ENCODE assay signal across 10 cellular contexts in the genomic region with DNA sequence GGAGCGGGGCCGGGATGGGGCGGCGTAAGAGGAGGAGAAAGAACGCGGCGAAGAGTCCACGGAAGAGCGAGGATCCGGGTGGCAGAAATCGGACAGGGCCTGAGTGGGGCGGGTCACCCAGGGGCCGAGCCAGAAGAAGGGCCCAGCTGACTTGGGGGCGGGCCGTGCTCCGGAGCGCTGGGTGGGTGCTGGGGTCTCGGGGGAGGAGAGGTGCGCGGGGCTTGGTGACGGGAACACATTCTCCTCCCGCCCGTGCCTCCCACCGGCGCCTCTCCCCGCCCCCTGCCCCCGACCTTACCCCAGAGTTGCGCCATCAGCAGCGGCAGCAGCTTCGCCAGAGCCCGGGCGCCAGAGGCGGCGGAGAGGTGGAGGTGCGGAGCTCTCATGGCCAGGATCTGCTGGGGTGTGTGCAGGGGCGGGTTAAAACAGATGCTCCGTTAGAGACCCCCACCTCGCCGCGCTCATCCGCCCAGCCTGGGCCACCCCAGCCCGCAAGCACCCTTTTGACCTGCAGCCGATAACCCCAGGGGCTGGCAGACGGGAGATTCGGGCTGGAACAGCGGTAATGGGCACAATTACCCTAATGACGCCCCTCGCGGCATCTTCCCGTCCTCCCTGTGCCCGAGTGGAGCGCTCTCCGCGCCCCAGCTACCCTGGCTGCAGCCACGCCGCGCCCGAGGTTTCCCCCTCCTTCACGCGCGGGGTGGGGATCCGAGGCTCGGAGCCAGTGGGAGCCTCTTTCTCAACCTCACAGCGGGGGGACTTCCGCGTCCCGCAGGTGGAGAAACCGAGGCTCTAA. TPM values are rescaled to one million over a fixed set of nuclear protein-coding genes. Genes with fewer than 3 reads are reported as not detected.
DNase-seq lines count a peak whose midpoint lies in the region; ATAC-seq, FAIRE-seq and TF ChIP-seq lines count a peak whose summit lies in the region.
"Had no signal": no experiment of that assay in that cellular context is flagged by ENCODE, and none has a peak within 500 bp of the region (broad histone marks: within the 10 kb centered on the region; RNA-seq: fewer than 3 reads in every experiment).

No MANE protein-coding gene starts in this region.

- H3K4me1 ChIP-seq in mammary epithelial cell (ENCODE audit: insufficient read depth, low read length) (peaks cover 26% of the 10 kb centered on the region), HepG2 (ENCODE audit: insufficient read depth, low read length) (0 out of 2 replicates have a peak, but pooled peaks cover 4% of the 10 kb centered on the region), upper lobe of right lung (peaks cover 12% of the 10 kb centered on the region)

- 5% methylated on average over 24 of the region's 68 CpGs for WGBS in mammary epithelial cell (ENCODE audit: low coverage, missing lambda C conversion rate)
- WGBS in HepG2 (ENCODE audit: low lambda C conversion rate): 5% methylated on average over 35 of the region's 68 CpGs

- H3K9me3 Mint-ChIP-seq in activated T-cell treated with anti-CD3 and anti-CD28 coated beads, Interleukin-2, amount 50 U/mL, for 72 hours: no peaks in the 10 kb centered on the region

- peaks cover 21% of the 10 kb centered on the region for H3K4me1 Mint-ChIP-seq in activated T-cell treated with anti-CD3 and anti-CD28 coated beads, Interleukin-2, amount 50 U/mL, for 72 hours (ENCODE audit: low read depth)

- no peaks in the 10 kb centered on the region for H3K9me3 ChIP-seq in mammary epithelial cell (replicated peaks; ENCODE audit: insufficient read depth, low read length)
- H3K9me3 ChIP-seq in HepG2 (ENCODE audit: low read length): no peaks in the 10 kb centered on the region
- H3K9me3 ChIP-seq in upper lobe of right lung: no peaks in the 10 kb centered on the region

- dilution Hi-C loops in mammary epithelial cell (cut with HindIII; ENCODE audit: low sequenced_read_pairs): no loop called here

- peak overlapping the region; percentile 83 to 94 for H3K4me3 Mint-ChIP-seq in activated T-cell treated with anti-CD3 and anti-CD28 coated beads, Interleukin-2, amount 50 U/mL, for 72 hours

- no peak for ATAC-seq in activated T-cell treated with anti-CD3 and anti-CD28 coated beads, Interleukin-2, amount 50 U/mL, for 72 hours (replicated peaks in 1 of 2)
- peak; percentile 66 for ATAC-seq in HepG2
- peak; percentile 34 for ATAC-seq in upper lobe of right lung
- ATAC-seq in GM18505 (IDR thresholded peaks at IDR 0.05; ENCODE audit: unreplicated experiment): no peak

- no peak for DNase-seq in activated T-cell treated with anti-CD3 and anti-CD28 coated beads, Interleukin-2, amount 50 U/mL, for 72 hours
- DNase-seq in activated T-cell treated with anti-CD3 and anti-CD28 coated beads, Interleukin-2, amount 50 U/mL, for 1 hour: no peak
- DNase-seq in mammary epithelial cell: peak; percentile 70
- DNase-seq in HepG2 (ENCODE audit: low spot score): no peak
- DNase-seq in upper lobe of right lung: no peak
- no peak for DNase-seq in NCI-H510A treated with DMSO at 0.1 percent for 48 hours (lab: John Stamatoyannopoulos, UW)
- no peak for DNase-seq in germinal center (ENCODE audit: low spot score)
- DNase-seq: NCI-H82 had no signal

- no peak for FAIRE-seq in HepG2 (lab: Jason Lieb, UNC)

- intact Hi-C loops in mammary epithelial cell (cut with micrococcal nuclease) (loop anchor here (5.0 kb wide), 1 partner anchor 217 kb away; no protein-coding TSS in a partner anchor), HepG2 (cut with micrococcal nuclease; ENCODE audit: unreplicated experiment) (loop anchor here (10.0 kb wide), 1 partner anchor 84 kb away; no protein-coding TSS in a partner anchor), upper lobe of right lung (cut with DNase I) (no loop called here)

- in situ Hi-C loops in mammary epithelial cell (cut with MboI; ENCODE audit: low sequenced_read_pairs in 2 of 2) (loop anchor here in 1 of 2 donors (5.0 kb wide), 2 partner anchors 78 to 87 kb away; no protein-coding TSS in a partner anchor), HepG2 (cut with HindIII; ENCODE audit: extremely low pct_ligation_motif_present, low pct_unique_long_range_greater_than_20kb) (loop anchor here (5.0 kb wide), 2 partner anchors 73 to 87 kb away; no protein-coding TSS in a partner anchor)

- H3K79me2 ChIP-seq in mammary epithelial cell (ENCODE audit: insufficient read depth, low read length) (no peaks in the 10 kb centered on the region), HepG2 (ENCODE audit: insufficient read depth, low read length) (no peaks in the 10 kb centered on the region)

- no peaks in the 10 kb centered on the region for H3K27me3 ChIP-seq in mammary epithelial cell (ENCODE audit: insufficient read depth, low read length)
- peaks cover 5 to 41% of the 10 kb centered on the region in 2 experiments; a peak in 4 of 5 replicates for H3K27me3 ChIP-seq in HepG2 (ENCODE audit: control insufficient read depth in 1 of 2, insufficient read depth in 2 of 2, low read length in 2 of 2)
- H3K27me3 ChIP-seq in upper lobe of right lung: peaks cover 60% of the 10 kb centered on the region

- TF ChIP-seq CTCF in mammary epithelial cell (conservative IDR thresholded peaks at IDR 0.05 in 1 of 2, IDR thresholded peaks at IDR 0.05 in 1 of 2; ENCODE audit: extremely low read depth in 1 of 2, insufficient read depth in 1 of 2, low read depth in 1 of 2, low read length in 2 of 2): no peak
- no peak for TF ChIP-seq CTCF in HepG2 (CRISPR knock-in tag; IDR thresholded peaks at IDR 0.05)
- no peak for TF ChIP-seq CTCF in upper lobe of right lung (IDR thresholded peaks at IDR 0.05)

- H3K4me2 ChIP-seq in mammary epithelial cell (ENCODE audit: insufficient read depth, low read depth, low read length): peak overlapping the region; percentile 94
- peak overlapping the region; percentile 39; the same call in 1 of the 2 replicates for H3K4me2 ChIP-seq in HepG2 (ENCODE audit: low read depth, low read length)

- peak overlapping the region; percentile 78 for H3K27ac ChIP-seq in mammary epithelial cell (ENCODE audit: insufficient read depth, low read depth, low read length)
- no peak overlapping the region for H3K27ac ChIP-seq in HepG2 (ENCODE audit: extremely low read length, insufficient read depth, low read length)
- H3K27ac ChIP-seq in upper lobe of right lung: no peak overlapping the region

- BruUV-seq in mammary epithelial cell (replicated peaks; lab: Mats Ljungman, UMichigan): no TSS peak
- no TSS peak for BruUV-seq in HepG2 (replicated peaks; lab: Mats Ljungman, UMichigan)

- H3K27ac Mint-ChIP-seq in activated T-cell treated with anti-CD3 and anti-CD28 coated beads, Interleukin-2, amount 50 U/mL, for 72 hours: no peak overlapping the region

- H3K36me3 ChIP-seq in mammary epithelial cell (ENCODE audit: insufficient read depth, low read length) (peaks cover 4% of the 10 kb centered on the region), HepG2 (replicated peaks in 1 of 2; ENCODE audit: control insufficient read depth in 1 of 2, insufficient read depth in 2 of 2, low read length in 2 of 2) (no peaks in the 10 kb centered on the region), upper lobe of right lung (no peaks in the 10 kb centered on the region)

- H3K9ac ChIP-seq in mammary epithelial cell (ENCODE audit: insufficient read depth, low read length) (peak overlapping the region; percentile 66), HepG2 (ENCODE audit: insufficient read depth, low read depth, low read length) (no peak overlapping the region)

- TF ChIP-seq POLR2A in HepG2 (IDR thresholded peaks at IDR 0.05; ENCODE audit: insufficient read depth in 1 of 2, low read depth in 2 of 2, low read length in 2 of 2) (no peak), GM18505 (IDR thresholded peaks at IDR 0.05; ENCODE audit: borderline replicate concordance, extremely low read depth, insufficient read depth, insufficient read length) (no peak)

- peak overlapping the region; percentile 39 to 78 (median 62) for H3K4me3 ChIP-seq in mammary epithelial cell (replicated peaks in 1 of 3; ENCODE audit: insufficient read depth in 1 of 3, low read depth in 2 of 3, low read length in 3 of 3)
- H3K4me3 ChIP-seq in HepG2 (replicated peaks in 1 of 3; ENCODE audit: insufficient read depth in 1 of 3, low read depth in 2 of 3, low read length in 3 of 3): peak overlapping the region in 2 of 3 experiments; percentile 10 to 50; a peak in 2 of 6 replicates
- peak overlapping the region; percentile 37 for H3K4me3 ChIP-seq in upper lobe of right lung

- CTCF ChIA-PET in mammary epithelial cell (lab: Charles Lee; ENCODE audit: low non-redundant PET) (no interaction called here), HepG2 (lab: Yijun Ruan, JAX; ENCODE audit: low intra/inter-chr PET ratio, low total read pairs) (no interaction called here)

- TF ChIP-seq RAD21 in HepG2 (CRISPR knock-in tag; IDR thresholded peaks at IDR 0.05): no peak

- H4K20me1 ChIP-seq in mammary epithelial cell (ENCODE audit: insufficient read depth, low read length) (no peaks in the 10 kb centered on the region), HepG2 (ENCODE audit: insufficient read depth, low read length) (no peaks in the 10 kb centered on the region)

- TF ChIP-seq EP300 in HepG2 (IDR thresholded peaks at IDR 0.05; ENCODE audit: low read depth in 2 of 2, low read length in 2 of 2): no peak
- TF ChIP-seq EP300 in HepG2 (CRISPR knock-in tag; IDR thresholded peaks at IDR 0.05; ENCODE audit: borderline replicate concordance): no peak

- peaks cover 64% of the 10 kb centered on the region for H3K27me3 Mint-ChIP-seq in activated T-cell treated with anti-CD3 and anti-CD28 coated beads, Interleukin-2, amount 50 U/mL, for 72 hours (ENCODE audit: low read depth)

- H2AFZ ChIP-seq in mammary epithelial cell (ENCODE audit: low read depth, low read length) (peak overlapping the region; percentile 51), HepG2 (ENCODE audit: low read length) (no peak overlapping the region)

- peaks cover 3 to 5% of the 10 kb centered on the region in 2 donors for H3K36me3 Mint-ChIP-seq in activated T-cell treated with anti-CD3 and anti-CD28 coated beads, Interleukin-2, amount 50 U/mL, for 72 hours (ENCODE audit: insufficient read depth in 2 of 2)

- POLR2A ChIA-PET in HepG2 (lab: Yijun Ruan, JAX): no interaction called here

RNA-seq across cellular contexts. Expression of a gene that starts 0.6 kb away (rescaled TPM):
- not detected for total RNA-seq in activated T-cell treated with anti-CD3 and anti-CD28 coated beads, Interleukin-2, amount 50 U/mL, for 72 hours
- total RNA-seq in mammary epithelial cell (10 to 100 TPM; 63.1 to 74.0 TPM), HepG2 (2016; rRNA removed; fragmentation: Illumina TruSeq; extraction: Trizol) (not detected in 2 replicates), upper lobe of right lung (4.7 TPM)
- polyA plus RNA-seq in mammary epithelial cell (232 TPM), HepG2 (2011; rRNA removed) (not detected in 2 replicates)
- polyA minus RNA-seq in mammary epithelial cell: 300 TPM
- not detected in 2 replicates for total RNA-seq in HepG2 (2016; cell fraction: cytosol; rRNA removed; fragmentation: Illumina TruSeq; extraction: Trizol; ENCODE audit: low read depth)
- total RNA-seq in HepG2 (2016; cell fraction: insoluble cytoplasmic fraction; rRNA removed; fragmentation: Illumina TruSeq; extraction: Trizol): not detected in 2 replicates
- not detected in 2 replicates for total RNA-seq in HepG2 (2016; cell fraction: membrane; rRNA removed; fragmentation: Illumina TruSeq; extraction: Trizol)
- not detected in 2 replicates for total RNA-seq in HepG2 (2016; cell fraction: nucleus; rRNA removed; fragmentation: Illumina TruSeq; extraction: Trizol)
- polyA plus RNA-seq in HepG2 (2011; cell fraction: cytosol; rRNA removed): not detected in 2 replicates
- polyA plus RNA-seq in HepG2 (2011; cell fraction: nucleus; rRNA removed): not detected in 2 replicates
- not detected in 2 replicates for polyA plus RNA-seq in HepG2 (2012)
- polyA plus RNA-seq in HepG2 (2016; cell fraction: cytosol; fragmentation: Illumina TruSeq; extraction: Trizol; ENCODE audit: low read depth): not detected in 2 replicates
- polyA plus RNA-seq in HepG2 (2016; cell fraction: insoluble cytoplasmic fraction; fragmentation: Illumina TruSeq; extraction: Trizol; ENCODE audit: low read depth): not detected in 2 replicates
- polyA plus RNA-seq in HepG2 (2016; cell fraction: membrane; fragmentation: Illumina TruSeq; extraction: Trizol; ENCODE audit: low read depth): not detected in 2 replicates
- not detected in 2 replicates for polyA plus RNA-seq in HepG2 (2016; cell fraction: nucleus; fragmentation: Illumina TruSeq; extraction: Trizol; ENCODE audit: insufficient read depth, low read depth)
- not detected in 2 replicates for polyA minus RNA-seq in HepG2 (2011; rRNA and poly(A)+ RNA removed; ENCODE audit: low replicate concordance)
- not detected in 2 replicates for polyA minus RNA-seq in HepG2 (2011; cell fraction: cytosol; rRNA and poly(A)+ RNA removed)
- polyA minus RNA-seq in HepG2 (2011; cell fraction: nucleus; rRNA and poly(A)+ RNA removed): not detected in 2 replicates
- total RNA-seq: glomerular endothelial cell had no signal

RNA-seq across cellular contexts. Expression of a gene that starts 7.5 kb away (rescaled TPM):
- total RNA-seq in activated T-cell treated with anti-CD3 and anti-CD28 coated beads, Interleukin-2, amount 50 U/mL, for 72 hours: not detected
- total RNA-seq in mammary epithelial cell (1 to 10 TPM; 2.3 to 2.5 TPM), HepG2 (2016; rRNA removed; fragmentation: Illumina TruSeq; extraction: Trizol) (not detected in 2 replicates), upper lobe of right lung (10.8 TPM)
- polyA plus RNA-seq in mammary epithelial cell (1.5 TPM), HepG2 (2011; rRNA removed) (not detected in 2 replicates)
- not detected for polyA minus RNA-seq in mammary epithelial cell
- not detected in 2 replicates for total RNA-seq in HepG2 (2016; cell fraction: cytosol; rRNA removed; fragmentation: Illumina TruSeq; extraction: Trizol; ENCODE audit: low read depth)
- not detected in 2 replicates for total RNA-seq in HepG2 (2016; cell fraction: insoluble cytoplasmic fraction; rRNA removed; fragmentation: Illumina TruSeq; extraction: Trizol)
- not detected in 2 replicates for total RNA-seq in HepG2 (2016; cell fraction: membrane; rRNA removed; fragmentation: Illumina TruSeq; extraction: Trizol)
- not detected in 2 replicates for total RNA-seq in HepG2 (2016; cell fraction: nucleus; rRNA removed; fragmentation: Illumina TruSeq; extraction: Trizol)
- not detected in 2 replicates for polyA plus RNA-seq in HepG2 (2011; cell fraction: cytosol; rRNA removed)
- not detected in 2 replicates for polyA plus RNA-seq in HepG2 (2011; cell fraction: nucleus; rRNA removed)
- polyA plus RNA-seq in HepG2 (2012): not detected in 2 replicates
- polyA plus RNA-seq in HepG2 (2016; cell fraction: cytosol; fragmentation: Illumina TruSeq; extraction: Trizol; ENCODE audit: low read depth): not detected in 2 replicates
- not detected in 2 replicates for polyA plus RNA-seq in HepG2 (2016; cell fraction: insoluble cytoplasmic fraction; fragmentation: Illumina TruSeq; extraction: Trizol; ENCODE audit: low read depth)
- polyA plus RNA-seq in HepG2 (2016; cell fraction: membrane; fragmentation: Illumina TruSeq; extraction: Trizol; ENCODE audit: low read depth): not detected in 2 replicates
- not detected in 2 replicates for polyA plus RNA-seq in HepG2 (2016; cell fraction: nucleus; fragmentation: Illumina TruSeq; extraction: Trizol; ENCODE audit: insufficient read depth, low read depth)
- not detected in 2 replicates for polyA minus RNA-seq in HepG2 (2011; rRNA and poly(A)+ RNA removed; ENCODE audit: low replicate concordance)
- polyA minus RNA-seq in HepG2 (2011; cell fraction: cytosol; rRNA and poly(A)+ RNA removed): not detected in 2 replicates
- polyA minus RNA-seq in HepG2 (2011; cell fraction: nucleus; rRNA and poly(A)+ RNA removed): not detected in 2 replicates
- total RNA-seq: glomerular endothelial cell had no signal

RNA-seq across cellular contexts. Expression of a gene that starts 15.9 kb away (rescaled TPM):
- total RNA-seq in activated T-cell treated with anti-CD3 and anti-CD28 coated beads, Interleukin-2, amount 50 U/mL, for 72 hours: not detected
- total RNA-seq in mammary epithelial cell: not detected
- polyA plus RNA-seq in mammary epithelial cell: not detected
- polyA minus RNA-seq in mammary epithelial cell: not detected
- total RNA-seq in HepG2 (2016; rRNA removed; fragmentation: Illumina TruSeq; extraction: Trizol): not detected in 2 replicates
- not detected in 2 replicates for total RNA-seq in HepG2 (2016; cell fraction: cytosol; rRNA removed; fragmentation: Illumina TruSeq; extraction: Trizol; ENCODE audit: low read depth)
- total RNA-seq in HepG2 (2016; cell fraction: insoluble cytoplasmic fraction; rRNA removed; fragmentation: Illumina TruSeq; extraction: Trizol): not detected in 2 replicates
- total RNA-seq in HepG2 (2016; cell fraction: membrane; rRNA removed; fragmentation: Illumina TruSeq; extraction: Trizol): not detected in 2 replicates
- total RNA-seq in HepG2 (2016; cell fraction: nucleus; rRNA removed; fragmentation: Illumina TruSeq; extraction: Trizol): not detected in 2 replicates
- polyA plus RNA-seq in HepG2 (2011; rRNA removed): not detected in 2 replicates
- not detected in 2 replicates for polyA plus RNA-seq in HepG2 (2011; cell fraction: cytosol; rRNA removed)
- not detected in 2 replicates for polyA plus RNA-seq in HepG2 (2011; cell fraction: nucleus; rRNA removed)
- not detected in 2 replicates for polyA plus RNA-seq in HepG2 (2012)
- polyA plus RNA-seq in HepG2 (2016; cell fraction: cytosol; fragmentation: Illumina TruSeq; extraction: Trizol; ENCODE audit: low read depth): not detected in 2 replicates
- not detected in 2 replicates for polyA plus RNA-seq in HepG2 (2016; cell fraction: insoluble cytoplasmic fraction; fragmentation: Illumina TruSeq; extraction: Trizol; ENCODE audit: low read depth)
- polyA plus RNA-seq in HepG2 (2016; cell fraction: membrane; fragmentation: Illumina TruSeq; extraction: Trizol; ENCODE audit: low read depth): not detected in 2 replicates
- not detected in 2 replicates for polyA plus RNA-seq in HepG2 (2016; cell fraction: nucleus; fragmentation: Illumina TruSeq; extraction: Trizol; ENCODE audit: insufficient read depth, low read depth)
- polyA minus RNA-seq in HepG2 (2011; rRNA and poly(A)+ RNA removed; ENCODE audit: low replicate concordance): not detected in 2 replicates
- polyA minus RNA-seq in HepG2 (2011; cell fraction: cytosol; rRNA and poly(A)+ RNA removed): not detected in 2 replicates
- not detected in 2 replicates for polyA minus RNA-seq in HepG2 (2011; cell fraction: nucleus; rRNA and poly(A)+ RNA removed)
- not detected for total RNA-seq in upper lobe of right lung
- total RNA-seq: glomerular endothelial cell had no signal

RNA-seq across cellular contexts. Expression of a gene that starts 17.5 kb away (rescaled TPM):
- total RNA-seq in activated T-cell treated with anti-CD3 and anti-CD28 coated beads, Interleukin-2, amount 50 U/mL, for 72 hours: not detected
- total RNA-seq in mammary epithelial cell (10 to 100 TPM; 51.5 to 80.0 TPM), HepG2 (2016; rRNA removed; fragmentation: Illumina TruSeq; extraction: Trizol) (not detected in 2 replicates), upper lobe of right lung (not detected)
- polyA plus RNA-seq in mammary epithelial cell (127 TPM), HepG2 (2011; rRNA removed) (not detected in 2 replicates)
- 167 TPM for polyA minus RNA-seq in mammary epithelial cell
- not detected in 2 replicates for total RNA-seq in HepG2 (2016; cell fraction: cytosol; rRNA removed; fragmentation: Illumina TruSeq; extraction: Trizol; ENCODE audit: low read depth)
- not detected in 2 replicates for total RNA-seq in HepG2 (2016; cell fraction: insoluble cytoplasmic fraction; rRNA removed; fragmentation: Illumina TruSeq; extraction: Trizol)
- not detected in 2 replicates for total RNA-seq in HepG2 (2016; cell fraction: membrane; rRNA removed; fragmentation: Illumina TruSeq; extraction: Trizol)
- not detected in 2 replicates for total RNA-seq in HepG2 (2016; cell fraction: nucleus; rRNA removed; fragmentation: Illumina TruSeq; extraction: Trizol)
- not detected in 2 replicates for polyA plus RNA-seq in HepG2 (2011; cell fraction: cytosol; rRNA removed)
- polyA plus RNA-seq in HepG2 (2011; cell fraction: nucleus; rRNA removed): not detected in 2 replicates
- polyA plus RNA-seq in HepG2 (2012): not detected in 2 replicates
- polyA plus RNA-seq in HepG2 (2016; cell fraction: cytosol; fragmentation: Illumina TruSeq; extraction: Trizol; ENCODE audit: low read depth): not detected in 2 replicates
- polyA plus RNA-seq in HepG2 (2016; cell fraction: insoluble cytoplasmic fraction; fragmentation: Illumina TruSeq; extraction: Trizol; ENCODE audit: low read depth): not detected in 2 replicates
- not detected in 2 replicates for polyA plus RNA-seq in HepG2 (2016; cell fraction: membrane; fragmentation: Illumina TruSeq; extraction: Trizol; ENCODE audit: low read depth)
- not detected in 2 replicates for polyA plus RNA-seq in HepG2 (2016; cell fraction: nucleus; fragmentation: Illumina TruSeq; extraction: Trizol; ENCODE audit: insufficient read depth, low read depth)
- polyA minus RNA-seq in HepG2 (2011; rRNA and poly(A)+ RNA removed; ENCODE audit: low replicate concordance): not detected in 2 replicates
- polyA minus RNA-seq in HepG2 (2011; cell fraction: cytosol; rRNA and poly(A)+ RNA removed): not detected in 2 replicates
- not detected in 2 replicates for polyA minus RNA-seq in HepG2 (2011; cell fraction: nucleus; rRNA and poly(A)+ RNA removed)
- total RNA-seq: glomerular endothelial cell had no signal

RNA-seq across cellular contexts. Expression of a gene that starts 35.2 kb away (rescaled TPM):
- not detected for total RNA-seq in activated T-cell treated with anti-CD3 and anti-CD28 coated beads, Interleukin-2, amount 50 U/mL, for 72 hours
- total RNA-seq in mammary epithelial cell (100 to 1,000 TPM in 1 of 2 donors, 10 to 100 TPM in 1; 47.3 to 584 TPM), HepG2 (2016; rRNA removed; fragmentation: Illumina TruSeq; extraction: Trizol) (not detected in 2 replicates), upper lobe of right lung (0.41 TPM)
- polyA plus RNA-seq in mammary epithelial cell (196 TPM), HepG2 (2011; rRNA removed) (not detected in 2 replicates)
- 231 TPM for polyA minus RNA-seq in mammary epithelial cell
- not detected in 2 replicates for total RNA-seq in HepG2 (2016; cell fraction: cytosol; rRNA removed; fragmentation: Illumina TruSeq; extraction: Trizol; ENCODE audit: low read depth)
- not detected in 2 replicates for total RNA-seq in HepG2 (2016; cell fraction: insoluble cytoplasmic fraction; rRNA removed; fragmentation: Illumina TruSeq; extraction: Trizol)
- not detected in 2 replicates for total RNA-seq in HepG2 (2016; cell fraction: membrane; rRNA removed; fragmentation: Illumina TruSeq; extraction: Trizol)
- not detected in 2 replicates for total RNA-seq in HepG2 (2016; cell fraction: nucleus; rRNA removed; fragmentation: Illumina TruSeq; extraction: Trizol)
- polyA plus RNA-seq in HepG2 (2011; cell fraction: cytosol; rRNA removed): not detected in 2 replicates
- not detected in 2 replicates for polyA plus RNA-seq in HepG2 (2011; cell fraction: nucleus; rRNA removed)
- not detected in 2 replicates for polyA plus RNA-seq in HepG2 (2012)
- not detected in 2 replicates for polyA plus RNA-seq in HepG2 (2016; cell fraction: cytosol; fragmentation: Illumina TruSeq; extraction: Trizol; ENCODE audit: low read depth)
- not detected in 2 replicates for polyA plus RNA-seq in HepG2 (2016; cell fraction: insoluble cytoplasmic fraction; fragmentation: Illumina TruSeq; extraction: Trizol; ENCODE audit: low read depth)
- not detected in 2 replicates for polyA plus RNA-seq in HepG2 (2016; cell fraction: membrane; fragmentation: Illumina TruSeq; extraction: Trizol; ENCODE audit: low read depth)
- polyA plus RNA-seq in HepG2 (2016; cell fraction: nucleus; fragmentation: Illumina TruSeq; extraction: Trizol; ENCODE audit: insufficient read depth, low read depth): not detected in 2 replicates
- polyA minus RNA-seq in HepG2 (2011; rRNA and poly(A)+ RNA removed; ENCODE audit: low replicate concordance): 0.28 TPM in 1 of 2 replicates, not detected in the other
- not detected in 2 replicates for polyA minus RNA-seq in HepG2 (2011; cell fraction: cytosol; rRNA and poly(A)+ RNA removed)
- not detected in 2 replicates for polyA minus RNA-seq in HepG2 (2011; cell fraction: nucleus; rRNA and poly(A)+ RNA removed)
- total RNA-seq: glomerular endothelial cell had no signal

Comparison
In these comparisons a context has a peak if more than half of its experiments do, and no peak if none do; other contexts are left out.
1. ATAC-seq: peak in HepG2 (single experiment) and upper lobe of right lung (single experiment); none in activated T-cell treated with anti-CD3 and anti-CD28 coated beads, Interleukin-2, amount 50 U/mL, for 72 hours (0 of 2) and GM18505 (single experiment).
2. RNA of a gene that starts 0.6 kb away (total RNA-seq): 63.1 to 74.0 TPM in mammary epithelial cell; 4.7 TPM in upper lobe of right lung (single experiment), not detected in activated T-cell treated with anti-CD3 and anti-CD28 coated beads, Interleukin-2, amount 50 U/mL, for 72 hours and not detected in HepG2; every median in the first group is over 10 times any median in the second.
3. Peak in every context shown above with its lines, with median percentiles within 50 percentile points of each other: H3K4me3 ChIP-seq.